8 cellular contexts compared by ENCODE assay signal in the genomic region with DNA sequence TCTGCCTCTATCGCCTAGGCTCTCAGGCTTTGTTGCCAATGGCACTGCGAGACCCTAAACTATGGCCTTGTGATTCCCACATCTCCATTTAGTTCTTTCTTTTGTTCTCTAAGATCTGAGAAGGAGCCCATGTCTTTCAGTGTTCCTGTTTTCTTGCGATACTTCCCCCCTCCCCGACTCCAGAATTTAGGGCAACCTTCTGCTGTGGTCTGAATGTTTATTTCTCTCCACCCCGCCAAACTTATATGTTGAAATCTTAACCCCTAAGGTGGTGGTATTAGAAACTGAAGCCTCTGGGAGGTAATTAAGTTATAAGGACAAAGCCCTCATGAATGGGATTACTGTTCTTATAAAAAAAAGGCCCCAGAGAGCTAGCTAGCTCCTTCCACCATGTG. TPM values are rescaled to one million over a fixed set of nuclear protein-coding genes. Genes with fewer than 3 reads are reported as not detected.
DNase-seq lines count a peak whose midpoint lies in the region; ATAC-seq and TF ChIP-seq lines count a peak whose summit lies in the region.

No MANE protein-coding gene starts in this region.

- H3K4me1 ChIP-seq in PC-3 (ENCODE audit: insufficient read depth, low read length) (peaks cover 39% of the 10 kb centered on the region), endocrine pancreas (ENCODE audit: control insufficient read depth, insufficient read depth, low read length) (peaks cover 14% of the 10 kb centered on the region), prostate gland (replicated peaks) (peaks cover 5% of the 10 kb centered on the region)

- no peak for ATAC-seq in PC-3
- no peak for ATAC-seq in GM21447 (IDR thresholded peaks at IDR 0.05; ENCODE audit: unreplicated experiment)

- intact Hi-C loops in PC-3 (cut with micrococcal nuclease) (loop anchor here (2.0 to 5.0 kb wide), 4 partner anchors 29 to 625 kb away; partner anchors contain the start of gene ANXA1), prostate gland (cut with DNase I) (loop anchor here (10.0 kb wide), 2 partner anchors 53 to 57 kb away; no protein-coding TSS in a partner anchor)

- no TSS peak for BruUV-seq in PC-3 (replicated peaks; lab: Mats Ljungman, UMichigan)

- peaks cover 4% of the 10 kb centered on the region for H3F3A ChIP-seq in PC-3 (ENCODE audit: low read length, unreplicated experiment)

- CTCF ChIA-PET in PC-3 (lab: Charles Lee) (no interaction called here), HEK293T (lab: Yijun Ruan, JAX) (no interaction called here)

- POLR2A ChIA-PET in PC-3 (lab: Charles Lee; ENCODE audit: unreplicated experiment), result interaction anchor here (0.6 to 1.3 kb wide), 2 partner anchors 162 to 176 kb away, joined by 6 to 11 read pairs; partner anchors contain the start of gene ZFAND5
- POLR2A ChIA-PET in HEK293T (lab: Yijun Ruan, JAX), result no interaction called here

- H3K27me3 ChIP-seq in PC-3 (ENCODE audit: low read length) (no peaks in the 10 kb centered on the region), endocrine pancreas (ENCODE audit: control insufficient read depth, insufficient read depth, low read length) (no peaks in the 10 kb centered on the region), prostate gland (replicated peaks; ENCODE audit: insufficient read depth) (no peaks in the 10 kb centered on the region)

- H3K4me3 ChIP-seq in GM08714 (ENCODE audit: low read length), result peak overlapping the region; percentile 35; the same call in 1 of the 2 replicates
- H3K4me3 ChIP-seq in PC-3 (ENCODE audit: low read length), result peak overlapping the region; percentile 50
- no peak overlapping the region for H3K4me3 ChIP-seq in endocrine pancreas (ENCODE audit: control insufficient read depth, insufficient read depth, low read length)
- peak overlapping the region in 1 of 2 donors; percentile 11 for H3K4me3 ChIP-seq in prostate gland

- DNase-seq in PC-3 (no peak), prostate gland (ENCODE audit: low spot score) (no peak), hepatic stellate cell (ENCODE audit: low spot score) (no peak), HEK293T (ENCODE audit: extremely low spot score) (no peak), COLO829 (ENCODE audit: low spot score) (no peak)

- H4K20me1 ChIP-seq in PC-3 (ENCODE audit: low read length), result no peaks in the 10 kb centered on the region

- TF ChIP-seq CTCF in PC-3 (conservative IDR thresholded peaks at IDR 0.05; ENCODE audit: low read depth, low read length) (no peak), prostate gland (IDR thresholded peaks at IDR 0.05) (no peak)

- no peaks in the 10 kb centered on the region for H3K9me2 ChIP-seq in PC-3 (replicated peaks; ENCODE audit: low read length)

- peak overlapping the region; percentile 73 for H3K27ac ChIP-seq in PC-3 (ENCODE audit: low read length)
- peak overlapping the region; percentile 71 to 76 for H3K27ac ChIP-seq in prostate gland

- H3K79me2 ChIP-seq in PC-3 (ENCODE audit: low read length), result no peaks in the 10 kb centered on the region

- H3K36me3 ChIP-seq in PC-3 (ENCODE audit: low read depth, low read length), result no peaks in the 10 kb centered on the region
- no peaks in the 10 kb centered on the region for H3K36me3 ChIP-seq in endocrine pancreas (ENCODE audit: control insufficient read depth, insufficient read depth, low read length)
- no peaks in the 10 kb centered on the region for H3K36me3 ChIP-seq in prostate gland

- 8% methylated on average over 5 of the region's 5 CpGs for WGBS in prostate gland

- H3K9ac ChIP-seq in PC-3 (ENCODE audit: low read length) (peak overlapping the region; percentile 57), endocrine pancreas (ENCODE audit: control insufficient read depth, insufficient read depth, low read length) (peak overlapping the region; percentile 5)

- peak overlapping the region; percentile 80 for H2AFZ ChIP-seq in PC-3 (ENCODE audit: low read length)

- H3K4me2 ChIP-seq in PC-3 (ENCODE audit: low read length), result peak overlapping the region; percentile 80

- H3K9me3 ChIP-seq in PC-3 (ENCODE audit: low read length), result no peaks in the 10 kb centered on the region
- H3K9me3 ChIP-seq in endocrine pancreas (ENCODE audit: control insufficient read depth, low read length), result no peaks in the 10 kb centered on the region
- H3K9me3 ChIP-seq in prostate gland, result no peaks in the 10 kb centered on the region

- no peak for TF ChIP-seq POLR2A in prostate gland (IDR thresholded peaks at IDR 0.05)

TF ChIP-seq in HEK293T, 16 proteins besides CTCF, POLR2A, EP300 and RAD21:
- TF ChIP-seq FOXA1 (IDR thresholded peaks at IDR 0.05) (no peak), TARDBP (IDR thresholded peaks at IDR 0.05) (no peak), ZNF384 (IDR thresholded peaks at IDR 0.05) (no peak), FOXK2 (IDR thresholded peaks at IDR 0.05) (no peak), SP1 (IDR thresholded peaks at IDR 0.05) (no peak), ARNT (IDR thresholded peaks at IDR 0.05) (no peak), ELF4 (IDR thresholded peaks at IDR 0.05) (no peak), BHLHE40 (IDR thresholded peaks at IDR 0.05; ENCODE audit: borderline replicate concordance) (no peak), CTBP1 (IDR thresholded peaks at IDR 0.05; ENCODE audit: borderline replicate concordance) (no peak), L3MBTL2 (conservative IDR thresholded peaks at IDR 0.05) (no peak), FOXM1 (IDR thresholded peaks at IDR 0.05; ENCODE audit: borderline replicate concordance) (no peak), LEF1 (IDR thresholded peaks at IDR 0.05; ENCODE audit: borderline replicate concordance) (no peak)

RNA-seq across cellular contexts. Expression of gene TMC1, which starts 6.4 kb away (rescaled TPM):
- total RNA-seq in PC-3 (2014; rRNA removed) (0.15 TPM in 1 of 2 replicates, not detected in the other), prostate gland (1 to 10 TPM; 3.0 to 5.3 TPM)
